Comparison of ENCODE assay signal across 28 cellular contexts in genomic region chr5:29777373-29777772, GRCh38.
"Had no signal": no experiment of that assay in that cellular context is flagged by ENCODE, and none has a peak within 500 bp of the region (broad histone marks: within the 10 kb centered on the region; RNA-seq: fewer than 3 reads in every experiment).

No MANE protein-coding gene starts in this region.

- H3K27me3 ChIP-seq: colonic mucosa, esophagus muscularis mucosa, esophagus squamous epithelium, foreskin keratinocyte, gastrocnemius medialis, gastroesophageal sphincter, heart left ventricle, heart right ventricle had no signal

- H3K27ac ChIP-seq: colonic mucosa, coronary artery, dorsolateral prefrontal cortex, epithelial cell of prostate, esophagus muscularis mucosa, esophagus squamous epithelium, foreskin keratinocyte, gastrocnemius medialis, gastroesophageal sphincter, heart left ventricle, heart right ventricle had no signal

- H3K9me3 ChIP-seq: esophagus muscularis mucosa, gastrocnemius medialis, gastroesophageal sphincter, heart left ventricle had no signal

- H3K4me1 ChIP-seq: colonic mucosa, esophagus muscularis mucosa, esophagus squamous epithelium, foreskin keratinocyte, gastrocnemius medialis, gastroesophageal sphincter, heart left ventricle, heart right ventricle had no signal

- FAIRE-seq: colon, endometrium, endothelial cell of umbilical vein, frontal cortex had no signal

- H3K4me3 ChIP-seq: colonic mucosa, coronary artery, dorsolateral prefrontal cortex, esophagus muscularis mucosa, esophagus squamous epithelium, gastrocnemius medialis, gastroesophageal sphincter, heart left ventricle, heart right ventricle had no signal

- H3K36me3 ChIP-seq: colonic mucosa, esophagus muscularis mucosa, esophagus squamous epithelium, gastrocnemius medialis, gastroesophageal sphincter, heart left ventricle, heart right ventricle had no signal

- ATAC-seq: effector memory CD8-positive, alpha-beta T cell; esophagus mucosa; foreskin keratinocyte; gastrocnemius medialis; gastroesophageal sphincter; heart left ventricle; heart right ventricle had no signal

- DNase-seq: colonic mucosa; cortex of kidney; dermis blood vessel endothelial cell; dorsolateral prefrontal cortex; effector CD4-positive, alpha-beta T cell; effector CD8-positive, alpha-beta T cell; effector memory CD4-positive, alpha-beta T cell; effector memory CD8-positive, alpha-beta T cell; endodermal cell; erythroblast; esophagus squamous epithelium; foreskin fibroblast; foreskin keratinocyte; foreskin melanocyte; gastrocnemius medialis; glutamatergic neuron; head of caudate nucleus; heart left ventricle; heart right ventricle had no signal
